8 cellular contexts compared by ENCODE assay signal in the genomic region with DNA sequence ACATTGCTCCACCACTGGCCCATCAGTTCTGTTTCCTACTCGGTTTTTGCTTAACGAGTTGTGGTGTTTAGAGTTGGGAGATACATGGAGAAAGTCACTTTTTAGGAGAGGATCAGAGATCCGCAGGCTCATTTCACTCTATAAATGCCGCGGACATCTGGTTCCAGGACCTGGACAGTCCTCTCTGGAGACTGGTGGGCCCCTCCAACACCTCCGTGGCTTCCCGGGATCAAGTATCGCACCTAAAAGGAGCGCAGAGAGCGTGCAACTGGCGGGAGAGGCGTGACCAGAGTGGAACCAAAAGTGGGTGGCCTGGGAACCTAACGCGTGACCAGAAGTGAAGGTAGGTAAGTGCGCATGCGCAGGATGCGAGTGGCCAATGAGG.
DNase-seq lines count a peak whose midpoint lies in the region; ATAC-seq and TF ChIP-seq lines count a peak whose summit lies in the region.

No MANE protein-coding gene starts in this region.

- DNase-seq in DMS79 treated with DMSO at 0.1 percent for 48 hours (lab: John Stamatoyannopoulos, UW): peak; percentile 47
- DNase-seq in RWPE2 (ENCODE audit: low spot score): peak; percentile 87
- DNase-seq in caudate nucleus (lab: John Stamatoyannopoulos, UW): peak in 22 of 61 donors; percentile 49 to 96 (median 82)
- DNase-seq in kidney glomerular epithelial cell (lab: John Stamatoyannopoulos, UW): peak; percentile 77
- DNase-seq in stimulated activated CD4-positive, alpha-beta T cell treated with anti-CD3 and anti-CD28 coated beads, Interleukin-2, amount 100 ng/mL, for 24 hours: peak; percentile 79 to 80
- no peak for DNase-seq in NCI-H2171 (lab: John Stamatoyannopoulos, UW)

- H3K9me3 ChIP-seq in RWPE2 (ENCODE audit: severe bottlenecking): no peaks in the 10 kb centered on the region

- ATAC-seq in GM19397 (IDR thresholded peaks at IDR 0.05; ENCODE audit: unreplicated experiment) (peak; percentile 79), HG03460 (IDR thresholded peaks at IDR 0.05; ENCODE audit: unreplicated experiment) (peak; percentile 75), RWPE2 (ENCODE audit: low read depth) (no peak)

- no peaks in the 10 kb centered on the region for H3K4me1 ChIP-seq in RWPE2 (ENCODE audit: insufficient read depth, poor library complexity, severe bottlenecking)

- H3K27me3 ChIP-seq in RWPE2 (ENCODE audit: insufficient read depth, poor library complexity, severe bottlenecking): no peaks in the 10 kb centered on the region

- H3K27ac ChIP-seq in RWPE2 (ENCODE audit: poor library complexity, severe bottlenecking): peak overlapping the region; percentile 79
- H3K27ac ChIP-seq in caudate nucleus (ENCODE audit: low read depth, low read length): peak overlapping the region; percentile 100

- peaks cover 2% of the 10 kb centered on the region; the same call in 1 of the 2 replicates for H3K36me3 ChIP-seq in RWPE2 (ENCODE audit: low read depth)

- H3K4me3 ChIP-seq in RWPE2 (ENCODE audit: severe bottlenecking): peak overlapping the region; percentile 78

- TF ChIP-seq CTCF in RWPE2 (IDR thresholded peaks at IDR 0.05; ENCODE audit: poor library complexity, severe bottlenecking): no peak
